9 cellular contexts compared by ENCODE assay signal in the genomic region with DNA sequence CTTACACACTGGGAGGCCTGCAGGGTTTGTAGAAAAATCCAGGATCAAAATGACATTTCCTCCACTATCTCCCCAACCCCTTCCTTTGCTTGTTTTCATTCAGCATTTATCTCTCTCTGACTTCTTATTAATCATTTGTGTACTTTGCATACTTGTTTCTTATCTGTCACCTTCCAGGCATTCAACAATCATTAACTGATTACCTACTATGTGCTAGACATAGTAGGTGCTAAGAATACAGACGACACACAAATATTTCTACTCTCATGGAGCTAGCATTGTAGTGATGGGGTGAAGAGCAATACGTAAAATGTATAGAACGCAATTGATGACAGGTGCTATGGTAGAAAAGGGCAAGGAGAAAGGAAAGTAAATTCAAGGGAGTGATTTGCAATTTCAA. TPM values are rescaled to one million over a fixed set of nuclear protein-coding genes. Genes with fewer than 3 reads are reported as not detected.
"Had no signal": no experiment of that assay in that cellular context is flagged by ENCODE, and none has a peak within 500 bp of the region (broad histone marks: within the 10 kb centered on the region; RNA-seq: fewer than 3 reads in every experiment).

No MANE protein-coding gene starts in this region.

- FAIRE-seq: G401.6, GM12878, GM12891, GM12892, GM18507, GM19239 had no signal

- DNase-seq: GDM1, GF-D8 had no signal

- H3K4me3 ChIP-seq: GM12878 had no signal

- ATAC-seq: GM12878 had no signal

RNA-seq across cellular contexts. Expression of a gene that starts 20.9 kb away (rescaled TPM):
- total RNA-seq: G401, GM12878 had no signal
- polyA plus RNA-seq: GM12878 had no signal
